Comparison of ENCODE assay signal across 7 cellular contexts in the genomic region with DNA sequence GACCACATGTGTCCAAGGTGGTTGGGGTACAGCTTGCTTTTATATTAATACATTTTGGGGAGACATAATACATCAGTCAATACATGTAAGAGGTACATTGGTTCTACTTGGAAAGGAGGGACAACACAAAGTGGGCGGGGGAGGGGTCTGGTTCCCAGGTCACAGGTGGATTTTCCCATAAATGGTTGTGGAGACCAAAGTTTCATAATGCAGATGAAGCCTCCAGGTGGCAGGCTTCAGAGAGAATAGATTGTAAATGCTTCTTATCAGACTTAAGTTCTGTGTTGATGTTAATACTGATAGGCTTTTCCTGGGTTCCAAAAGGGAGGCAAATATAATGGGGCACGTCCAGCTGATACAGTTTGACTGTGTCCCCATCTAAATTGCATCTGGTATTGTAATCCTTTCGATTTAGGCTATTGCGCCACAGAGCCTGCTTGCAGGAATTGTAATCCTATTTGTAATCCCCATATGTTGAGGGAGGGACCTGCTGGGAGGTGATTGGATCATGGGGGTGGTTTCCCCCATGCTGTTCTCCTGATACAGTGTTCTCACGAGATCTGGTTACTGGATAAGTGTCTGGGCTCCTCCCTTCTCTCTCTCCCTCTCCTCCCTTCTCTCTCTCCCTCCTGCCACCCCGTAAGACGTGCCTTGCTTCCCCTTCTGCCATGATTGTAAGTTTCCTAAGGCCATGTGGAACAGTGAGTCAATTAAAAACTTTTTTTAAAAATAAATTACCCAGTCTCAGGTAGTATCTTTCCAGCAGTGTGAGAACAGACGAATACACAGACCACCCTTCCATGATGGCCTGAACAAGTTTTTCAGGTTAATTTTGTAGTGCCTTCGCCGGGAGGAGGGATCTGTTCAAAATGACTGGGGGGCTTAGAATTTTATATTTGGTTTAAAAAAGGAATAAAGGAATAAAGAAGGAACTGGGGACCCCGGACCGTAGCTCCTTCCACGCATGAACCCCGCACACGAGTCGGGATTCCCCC. TPM values are rescaled to one million over a fixed set of nuclear protein-coding genes. Genes with fewer than 3 reads are reported as not detected.
A peak's percentile ranks its signal among the peaks of the same experiment; 100 is the strongest.
DNase-seq lines count a peak whose midpoint lies in the region; ATAC-seq and TF ChIP-seq lines count a peak whose summit lies in the region.

No MANE protein-coding gene starts in this region.

- H3K9me3 ChIP-seq in right atrium auricular region, result no peaks in the 10 kb centered on the region
- no peaks in the 10 kb centered on the region for H3K9me3 ChIP-seq in skeletal muscle tissue (ENCODE audit: control insufficient read depth in 3 of 3, low read length in 3 of 3)

- in situ Hi-C loops in G401 (cut with HindIII; ENCODE audit: low sequenced_read_pairs), result no loop called here

- H3K4me1 ChIP-seq in right atrium auricular region (peaks cover 0 to 7% of the 10 kb centered on the region in 2 donors), skeletal muscle tissue (ENCODE audit: control insufficient read depth in 3 of 3, insufficient read depth in 3 of 3, low read length in 3 of 3) (peaks cover 6 to 9% (median 8%) of the 10 kb centered on the region in 3 donors)

- peak overlapping the region in 2 of 3 donors; percentile 76 for H3K9ac ChIP-seq in skeletal muscle tissue (ENCODE audit: low read depth in 1 of 3, low read length in 3 of 3)

- H3K27ac ChIP-seq in VCaP (peak overlapping the region; percentile 85), right atrium auricular region (peak overlapping the region in 1 of 2 donors; percentile 68), skeletal muscle tissue (ENCODE audit: low read depth, low read length) (no peak overlapping the region)

- H3K4me3 ChIP-seq in right atrium auricular region (peak overlapping the region; percentile 62 to 85), skeletal muscle tissue (ENCODE audit: low read length in 3 of 3) (peak overlapping the region; percentile 75 to 83 (median 81))

- H3K36me3 ChIP-seq in right atrium auricular region (no peaks in the 10 kb centered on the region), skeletal muscle tissue (ENCODE audit: control insufficient read depth in 3 of 3, insufficient read depth in 3 of 3, low read length in 3 of 3) (no peaks in the 10 kb centered on the region)

- peak; percentile 12; the same call in 1 of the 2 replicates for TF ChIP-seq CTCF in LNCAP (IDR thresholded peaks at IDR 0.05)
- peak; percentile 68 for TF ChIP-seq CTCF in VCaP (conservative IDR thresholded peaks at IDR 0.05)
- TF ChIP-seq CTCF in right atrium auricular region (IDR thresholded peaks at IDR 0.05), result no peak

- peak; percentile 45 for DNase-seq in G401 (ENCODE audit: low spot score)
- DNase-seq in right atrium auricular region (ENCODE audit: low spot score), result no peak
- DNase-seq in superior temporal gyrus (ENCODE audit: extremely low spot score), result no peak

- no peak for ATAC-seq in HG03159 (IDR thresholded peaks at IDR 0.05; ENCODE audit: unreplicated experiment)

- H3K27me3 ChIP-seq in right atrium auricular region, result no peaks in the 10 kb centered on the region
- H3K27me3 ChIP-seq in skeletal muscle tissue (ENCODE audit: control insufficient read depth in 3 of 3, insufficient read depth in 3 of 3, low read length in 3 of 3), result peaks cover 0 to 8% (median 7%) of the 10 kb centered on the region in 3 donors

RNA-seq across cellular contexts. Expression of a gene that starts 44.9 kb away (rescaled TPM):
- total RNA-seq in G401 (2014; rRNA removed; shearing (Covaris generic)), result 11.3 and 14.0 TPM in 2 replicates
- 1 to 10 TPM; 2.6 to 4.0 TPM for total RNA-seq in right atrium auricular region
- total RNA-seq in skeletal muscle tissue, result 19.8 TPM

Comparison
In these comparisons a context has a peak if more than half of its experiments do, and no peak if none do; other contexts are left out.
1. CTCF ChIP-seq: peak in LNCAP (single experiment) and VCaP (single experiment); none in right atrium auricular region (0 of 2).